In the genomic region with DNA sequence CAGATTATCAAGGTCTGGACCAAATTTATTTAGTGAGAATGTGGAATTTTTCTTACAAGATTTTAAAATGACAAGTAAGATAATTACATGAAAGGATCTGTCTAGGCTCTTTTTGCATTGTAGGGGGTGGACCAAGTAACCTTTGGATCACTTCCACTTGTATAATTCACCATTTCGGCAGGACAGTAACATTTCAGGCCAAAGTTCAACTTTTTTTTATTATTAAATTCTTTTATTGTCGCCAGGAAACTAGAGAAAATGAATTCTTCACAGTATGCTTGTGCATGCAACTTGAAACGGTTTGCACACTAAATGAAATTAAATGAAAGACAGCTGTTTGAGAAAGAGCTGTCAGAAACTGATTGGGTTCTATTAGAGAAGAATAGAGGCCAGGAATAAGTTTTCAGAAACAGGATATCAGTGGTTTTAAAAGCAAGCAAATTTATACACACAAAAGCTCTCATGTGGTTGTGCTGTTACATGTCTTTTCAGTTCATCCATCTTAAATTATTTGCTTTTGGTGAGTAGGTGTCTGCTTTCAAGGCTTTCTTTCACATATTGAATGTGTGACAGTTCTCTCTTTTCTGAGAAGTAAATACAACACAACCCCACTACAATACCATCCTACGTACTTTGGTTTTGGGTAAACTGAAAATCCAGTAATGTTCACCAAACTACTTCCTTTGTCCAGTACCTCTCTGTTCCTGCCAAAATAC, we compare ENCODE assay signal across 14 cellular contexts.
DNase-seq lines count a peak whose midpoint lies in the region; ATAC-seq, FAIRE-seq and TF ChIP-seq lines count a peak whose summit lies in the region.
"Had no signal": no experiment of that assay in that cellular context is flagged by ENCODE, and none has a peak within 500 bp of the region (broad histone marks: within the 10 kb centered on the region; RNA-seq: fewer than 3 reads in every experiment).

No MANE protein-coding gene starts in this region.

- H3K4me3 ChIP-seq in HCT116 (replicated peaks in 1 of 2; ENCODE audit: low read depth in 1 of 2, low read length in 2 of 2) (no peak overlapping the region), small intestine (ENCODE audit: low read depth in 1 of 2, low read length in 2 of 2) (no peak overlapping the region), MG63 (no peak overlapping the region)
- H3K4me3 ChIP-seq: BLaER1 treated with 17β-estradiol and CSF1 and Interleukin-3, amounts not matched to agents 10 nM and 100 nM; lung; thoracic aorta had no signal

- no peaks in the 10 kb centered on the region for H4K20me1 ChIP-seq in HCT116 (ENCODE audit: insufficient read depth)
- H4K20me1 ChIP-seq: BLaER1 treated with 17β-estradiol and CSF1 and Interleukin-3, amounts not matched to agents 10 nM and 100 nM had no signal

- no peak overlapping the region for H3K4me2 ChIP-seq in HCT116 (ENCODE audit: low read length)

- H3K27me3 ChIP-seq in HCT116 (ENCODE audit: insufficient read depth, low read length) (no peaks in the 10 kb centered on the region), small intestine (ENCODE audit: control insufficient read depth in 2 of 2, insufficient read depth in 2 of 2, low read length in 2 of 2) (no peaks in the 10 kb centered on the region), MG63 (no peaks in the 10 kb centered on the region)
- H3K27me3 ChIP-seq: BLaER1 treated with 17β-estradiol and CSF1 and Interleukin-3, amounts not matched to agents 10 nM and 100 nM had no signal

- TF ChIP-seq CTCF in HCT116 (IDR thresholded peaks at IDR 0.05 in 2 of 3, conservative IDR thresholded peaks at IDR 0.05 in 1 of 3; ENCODE audit: borderline replicate concordance in 1 of 3, insufficient read depth in 1 of 3, low read depth in 2 of 3, low read length in 2 of 3) = no peak

- intact Hi-C loops in HCT116 (cut with micrococcal nuclease) = no loop called here
- intact Hi-C loops in left ventricle myocardium superior (cut with micrococcal nuclease) = no loop called here

- peak overlapping the region; percentile 3; the same call in 1 of the 2 replicates for H3K27ac ChIP-seq in HCT116 (ENCODE audit: low read depth, low read length)
- H3K27ac ChIP-seq in small intestine (ENCODE audit: low read depth in 1 of 2, low read length in 1 of 2) = peak overlapping the region in 1 of 2 donors; percentile 20
- H3K27ac ChIP-seq: BLaER1 treated with 17β-estradiol and CSF1 and Interleukin-3, amounts not matched to agents 10 nM and 100 nM; thoracic aorta had no signal

- H3K4me1 ChIP-seq in HCT116 (ENCODE audit: control insufficient read depth in 1 of 2, insufficient read depth in 2 of 2, low read length in 2 of 2) (peaks cover 0 to 18% of the 10 kb centered on the region in 2 experiments; a peak in 1 of 4 replicates), small intestine (ENCODE audit: control insufficient read depth in 2 of 2, insufficient read depth in 1 of 2, low read depth in 1 of 2, low read length in 1 of 2) (peaks cover 3 to 15% of the 10 kb centered on the region in 2 donors)

- H3K9ac ChIP-seq in HCT116 (ENCODE audit: low read length) = no peak overlapping the region
- H3K9ac ChIP-seq: BLaER1 treated with 17β-estradiol and CSF1 and Interleukin-3, amounts not matched to agents 10 nM and 100 nM had no signal

- H3K9me3 ChIP-seq in HCT116 (ENCODE audit: control insufficient read depth in 1 of 2, insufficient read depth in 1 of 2, low read depth in 1 of 2, low read length in 2 of 2) = no peaks in the 10 kb centered on the region
- H3K9me3 ChIP-seq in small intestine (ENCODE audit: control insufficient read depth, low read depth) = no peaks in the 10 kb centered on the region
- no peaks in the 10 kb centered on the region for H3K9me3 ChIP-seq in MG63
- H3K9me3 ChIP-seq: BLaER1 treated with 17β-estradiol and CSF1 and Interleukin-3, amounts not matched to agents 10 nM and 100 nM; thoracic aorta had no signal

- RAD21 ChIA-PET in HCT116 (lab: Charles Lee; ENCODE audit: low non-redundant PET in 1 of 2, low total read pairs in 2 of 2, uncharacterized antibody in 2 of 2, unreplicated experiment in 2 of 2) = no interaction called here

- CTCF ChIA-PET in HCT116 (lab: Charles Lee) = no interaction called here

- H3K36me3 ChIP-seq in HCT116 (ENCODE audit: control insufficient read depth in 1 of 2, insufficient read depth in 2 of 2, low read length in 2 of 2) (no peaks in the 10 kb centered on the region), small intestine (ENCODE audit: control insufficient read depth in 2 of 2, insufficient read depth in 2 of 2, low read length in 2 of 2) (no peaks in the 10 kb centered on the region), MG63 (no peaks in the 10 kb centered on the region)
- H3K36me3 ChIP-seq: BLaER1 treated with 17β-estradiol and CSF1 and Interleukin-3, amounts not matched to agents 10 nM and 100 nM; thoracic aorta had no signal

- POLR2A ChIA-PET in HCT116 (lab: Charles Lee) = interaction anchor here (1.1 kb wide), 1 partner anchor 14 kb away, joined by 3 read pairs; no protein-coding TSS in a partner anchor

- TF ChIP-seq POLR2A in HCT116 (IDR thresholded peaks at IDR 0.05; ENCODE audit: borderline replicate concordance, extremely low read depth, insufficient read depth, insufficient read length) = no peak

- no peak for DNase-seq in HCT116 (ENCODE audit: low read depth, low spot score)
- DNase-seq in NCI-H69 (lab: John Stamatoyannopoulos, UW) = peak; percentile 63
- peak; percentile 35 for DNase-seq in fibroblast of peridontal ligament (ENCODE audit: extremely low read depth)
- DNase-seq in small intestine = peak; percentile 14
- DNase-seq in MG63 = no peak
- no peak for DNase-seq in left ventricle myocardium superior
- DNase-seq: activated CD4-positive, alpha-beta T cell treated with anti-CD3 and anti-CD28 coated beads for 48 hours; stimulated activated CD4-positive, alpha-beta T cell treated with anti-CD3 and anti-CD28 coated beads, Interleukin-15, amount 100 ng/mL, for 24 hours; T-helper 9 cell had no signal

- no peaks in the 10 kb centered on the region for H3K9me2 ChIP-seq in HCT116 (ENCODE audit: insufficient read depth)

- 14 to 40% (median 35%) methylated on average over 4 of the region's 4 CpGs for WGBS in small intestine, 3 donors

- BruUV-seq in HCT116 (replicated peaks; lab: Mats Ljungman, UMichigan) = no TSS peak

- H2AFZ ChIP-seq in HCT116 (ENCODE audit: low read depth, low read length, poor library complexity, severe bottlenecking) = no peak overlapping the region

- H3K79me2 ChIP-seq in HCT116 (ENCODE audit: insufficient read depth, low read length) = no peaks in the 10 kb centered on the region

- TF ChIP-seq RAD21 in HCT116 (IDR thresholded peaks at IDR 0.05; ENCODE audit: low read depth) = no peak

- no peak for ATAC-seq in HCT116
- no peak for ATAC-seq in HG02571 (IDR thresholded peaks at IDR 0.05; ENCODE audit: unreplicated experiment)
- no peak for ATAC-seq in left ventricle myocardium superior
- ATAC-seq: Right ventricle myocardium inferior had no signal

- FAIRE-seq in small intestine (lab: Jason Lieb, UNC) = no peak

TF ChIP-seq in HCT116, 20 proteins besides CTCF, POLR2A, EP300 and RAD21:
- TF ChIP-seq ZFX (IDR thresholded peaks at IDR 0.05) (no peak), JUND (IDR thresholded peaks at IDR 0.05) (no peak), TCF7L2 (IDR thresholded peaks at IDR 0.05; ENCODE audit: borderline replicate concordance, extremely low read depth, insufficient read depth, insufficient read length) (no peak), CBX3 (IDR thresholded peaks at IDR 0.05; ENCODE audit: low read depth) (no peak), CEBPB (IDR thresholded peaks at IDR 0.05; ENCODE audit: low read depth) (no peak)
- TF ChIP-seq, protein P1, sequence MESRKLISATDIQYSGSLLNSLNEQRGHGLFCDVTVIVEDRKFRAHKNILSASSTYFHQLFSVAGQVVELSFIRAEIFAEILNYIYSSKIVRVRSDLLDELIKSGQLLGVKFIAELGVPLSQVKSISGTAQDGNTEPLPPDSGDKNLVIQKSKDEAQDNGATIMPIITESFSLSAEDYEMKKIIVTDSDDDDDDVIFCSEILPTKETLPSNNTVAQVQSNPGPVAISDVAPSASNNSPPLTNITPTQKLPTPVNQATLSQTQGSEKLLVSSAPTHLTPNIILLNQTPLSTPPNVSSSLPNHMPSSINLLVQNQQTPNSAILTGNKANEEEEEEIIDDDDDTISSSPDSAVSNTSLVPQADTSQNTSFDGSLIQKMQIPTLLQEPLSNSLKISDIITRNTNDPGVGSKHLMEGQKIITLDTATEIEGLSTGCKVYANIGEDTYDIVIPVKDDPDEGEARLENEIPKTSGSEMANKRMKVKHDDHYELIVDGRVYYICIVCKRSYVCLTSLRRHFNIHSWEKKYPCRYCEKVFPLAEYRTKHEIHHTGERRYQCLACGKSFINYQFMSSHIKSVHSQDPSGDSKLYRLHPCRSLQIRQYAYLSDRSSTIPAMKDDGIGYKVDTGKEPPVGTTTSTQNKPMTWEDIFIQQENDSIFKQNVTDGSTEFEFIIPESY (IDR thresholded peaks at IDR 0.05; ENCODE audit: extremely low read depth, insufficient replicate concordance, low read length) = no peak

Comparison
In these comparisons a context has a peak if more than half of its experiments do, and no peak if none do; other contexts are left out.
1. DNase-seq: peak in NCI-H69 (single experiment), fibroblast of peridontal ligament (single experiment) and small intestine (single experiment); none in HCT116 (single experiment), MG63 (single experiment) and left ventricle myocardium superior (single experiment).